ENCODE assay signal across 7 cellular contexts in genomic region chr9:122159925-122160246, GRCh38. TPM values are rescaled to one million over a fixed set of nuclear protein-coding genes. Genes with fewer than 3 reads are reported as not detected.
A peak's percentile ranks its signal among the peaks of the same experiment; 100 is the strongest.
DNase-seq lines count a peak whose midpoint lies in the region; ATAC-seq and TF ChIP-seq lines count a peak whose summit lies in the region.

No MANE protein-coding gene starts in this region.

- POLR2A ChIA-PET in activated B cell treated with CpG ODN at 0.5 μM for 24 hours (lab: Charles Lee) = interaction anchor here (1.3 kb wide), 2 partner anchors 14 to 105 kb away, joined by 3 to 8 read pairs; partner anchors contain the start of genes MRRF and RBM18

- DNase-seq in HFF-Myc (ENCODE audit: extremely low read depth, low read depth) (no peak), activated B cell treated with CpG ODN at 0.5 μM for 24 hours (no peak), NCI-H2029 (lab: John Stamatoyannopoulos, UW) (no peak), NCI-H526 (lab: John Stamatoyannopoulos, UW) (no peak)
- DNase-seq in stimulated activated naive CD8-positive, alpha-beta T cell treated with anti-CD3 and anti-CD28 coated beads, Interleukin-15, Interleukin-2, amounts not matched to agents 100 U/mL and 50 U/mL, for 24 hours = no peak

- no peak overlapping the region for H3K9ac ChIP-seq in iPS-15b (ENCODE audit: low read depth, low read length)

- H3K4me3 ChIP-seq in HFF-Myc (replicated peaks; ENCODE audit: low read depth, low read length) = peak overlapping the region; percentile 82
- H3K4me3 ChIP-seq in iPS-15b (ENCODE audit: low read depth, low read length) = peak overlapping the region; percentile 88

- H3K36me3 ChIP-seq in iPS-15b (ENCODE audit: control insufficient read depth, insufficient read depth, low read length) = no peaks in the 10 kb centered on the region

- CTCF ChIA-PET in activated B cell treated with CpG ODN at 0.5 μM for 24 hours (lab: Charles Lee) = interaction anchor here (1.1 kb wide), 1 partner anchor 61 kb away, joined by 3 read pairs; no protein-coding TSS in a partner anchor

- peaks cover 8% of the 10 kb centered on the region for H3K9me3 Mint-ChIP-seq in activated B cell treated with CpG ODN at 0.5 μM for 24 hours

- peak overlapping the region; percentile 94 for H3K27ac Mint-ChIP-seq in activated B cell treated with CpG ODN at 0.5 μM for 24 hours

- H3K27me3 Mint-ChIP-seq in activated B cell treated with CpG ODN at 0.5 μM for 24 hours = peaks cover 29% of the 10 kb centered on the region

- H3K27me3 ChIP-seq in iPS-15b (ENCODE audit: control insufficient read depth, insufficient read depth, low read length) = peaks cover 3% of the 10 kb centered on the region

- TF ChIP-seq CTCF in HFF-Myc (IDR thresholded peaks at IDR 0.05; ENCODE audit: low read depth, low read length, missing control alignments) (no peak), activated B cell treated with CpG ODN at 0.5 μM for 24 hours (IDR thresholded peaks at IDR 0.05) (no peak)

- no peak for ATAC-seq in activated B cell treated with CpG ODN at 0.5 μM for 24 hours (ENCODE audit: low read depth)
- ATAC-seq in stimulated activated naive CD8-positive, alpha-beta T cell treated with anti-CD3 and anti-CD28 coated beads, Interleukin-15, Interleukin-2, amounts not matched to agents 100 U/mL and 50 U/mL, for 24 hours = peak; percentile 3
- no peak for ATAC-seq in GM19328 (IDR thresholded peaks at IDR 0.05; ENCODE audit: unreplicated experiment)

- peaks cover 31% of the 10 kb centered on the region for H3K4me1 Mint-ChIP-seq in activated B cell treated with CpG ODN at 0.5 μM for 24 hours

- H3K4me1 ChIP-seq in iPS-15b (ENCODE audit: control insufficient read depth, insufficient read depth, low read length) = no peaks in the 10 kb centered on the region

- H3K4me3 Mint-ChIP-seq in activated B cell treated with CpG ODN at 0.5 μM for 24 hours = peak overlapping the region; percentile 98

- peaks cover 6% of the 10 kb centered on the region for H3K36me3 Mint-ChIP-seq in activated B cell treated with CpG ODN at 0.5 μM for 24 hours (ENCODE audit: low read depth)

- no peaks in the 10 kb centered on the region for H3K9me3 ChIP-seq in iPS-15b (ENCODE audit: control insufficient read depth, insufficient read depth, low read length)

- intact Hi-C loops in activated B cell treated with CpG ODN at 0.5 μM for 24 hours (cut with micrococcal nuclease) = loop anchor here (1.0 to 5.0 kb wide), 4 partner anchors 52 to 1772 kb away; partner anchors contain the start of genes DENND1A, MRRF, RBM18 and TTLL11

RNA-seq across cellular contexts. Expression of gene MORN5, which starts 0.2 kb away (rescaled TPM):
- total RNA-seq in activated B cell treated with CpG ODN at 0.5 μM for 24 hours = not detected in 2 replicates

RNA-seq across cellular contexts. Expression of gene NDUFA8, which starts 0.3 kb away (rescaled TPM):
- 21.1 and 21.2 TPM in 2 replicates for total RNA-seq in activated B cell treated with CpG ODN at 0.5 μM for 24 hours
